13 cellular contexts compared by ENCODE assay signal in the genomic region with DNA sequence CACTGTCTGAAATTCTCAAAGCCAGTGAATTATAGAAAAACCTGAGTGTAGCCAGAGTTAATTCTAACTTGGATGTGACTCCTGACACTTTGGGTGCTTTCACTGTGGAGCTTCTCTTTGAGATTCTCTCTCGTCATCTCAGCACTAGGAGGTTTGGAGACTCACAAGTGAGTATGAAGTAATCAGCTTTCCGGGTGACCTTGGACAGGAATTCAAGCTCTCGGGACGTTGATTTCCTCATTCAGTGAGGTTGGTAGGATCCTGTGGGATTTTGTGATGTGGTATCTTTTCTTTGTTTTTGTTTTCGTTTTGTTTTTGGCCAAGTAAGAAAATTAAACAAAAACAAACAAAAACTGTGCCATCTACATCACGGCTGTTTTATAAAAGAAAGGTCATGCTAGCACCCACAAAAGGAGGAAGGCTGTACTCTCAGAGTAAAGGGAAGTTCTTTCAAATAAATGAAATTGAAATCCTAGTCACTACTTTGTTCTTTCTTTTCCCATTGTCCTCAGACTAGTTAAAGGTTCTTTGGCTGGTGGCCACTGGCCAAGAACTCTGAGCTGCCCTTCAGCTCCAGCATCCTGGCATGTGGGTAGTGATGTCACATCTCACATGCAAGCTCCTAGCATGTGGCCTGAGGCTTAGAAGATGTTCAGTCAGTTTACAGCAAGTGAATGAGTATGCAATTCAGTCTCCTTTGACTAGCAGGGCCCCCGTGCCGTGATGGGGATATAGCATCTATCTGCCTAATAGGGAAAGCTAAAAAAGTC.
DNase-seq lines count a peak whose midpoint lies in the region; ATAC-seq and TF ChIP-seq lines count a peak whose summit lies in the region.
"Had no signal": no experiment of that assay in that cellular context is flagged by ENCODE, and none has a peak within 500 bp of the region (broad histone marks: within the 10 kb centered on the region; RNA-seq: fewer than 3 reads in every experiment).

No MANE protein-coding gene starts in this region.

- H3K9me3 Mint-ChIP-seq in type B pancreatic cell: no peaks in the 10 kb centered on the region
- H3K9me3 Mint-ChIP-seq: activated T-cell treated with anti-CD3 and anti-CD28 coated beads, Interleukin-2, amount 50 U/mL, for 24 hours had no signal

- no peak overlapping the region for H3K4me3 ChIP-seq in skeletal muscle cell (ENCODE audit: low read depth, low read length)
- H3K4me3 ChIP-seq: gastrocnemius medialis, lower lobe of right lung had no signal

- peaks cover 39% of the 10 kb centered on the region for H3K36me3 Mint-ChIP-seq in type B pancreatic cell

- ATAC-seq in HG03045 (IDR thresholded peaks at IDR 0.05; ENCODE audit: unreplicated experiment): no peak
- ATAC-seq in HG02970 (IDR thresholded peaks at IDR 0.05; ENCODE audit: low FRiP score, unreplicated experiment): no peak
- ATAC-seq: lower lobe of right lung had no signal

- no peak overlapping the region for H3K27ac Mint-ChIP-seq in type B pancreatic cell
- H3K27ac Mint-ChIP-seq: activated T-cell treated with anti-CD3 and anti-CD28 coated beads, Interleukin-2, amount 50 U/mL, for 24 hours had no signal

- no peaks in the 10 kb centered on the region for H3K27me3 Mint-ChIP-seq in type B pancreatic cell
- H3K27me3 Mint-ChIP-seq: progenitor cell of endocrine pancreas had no signal

- H3K4me3 Mint-ChIP-seq in type B pancreatic cell: no peak overlapping the region
- H3K4me3 Mint-ChIP-seq: activated T-cell treated with anti-CD3 and anti-CD28 coated beads, Interleukin-2, amount 50 U/mL, for 24 hours had no signal

- H3K4me1 Mint-ChIP-seq in type B pancreatic cell (ENCODE audit: unreplicated experiment): peaks cover 38% of the 10 kb centered on the region

- peak; percentile 63 for DNase-seq in LHCN-M2 (ENCODE audit: low read depth)
- peak; percentile 26 for DNase-seq in amniotic stem cell (lab: John Stamatoyannopoulos, UW)
- peak; percentile 76 for DNase-seq in glomerular endothelial cell (ENCODE audit: extremely low read depth, low read depth, low spot score)
- peak; percentile 52 for DNase-seq in skeletal muscle cell (ENCODE audit: low read depth)
- DNase-seq in type B pancreatic cell (ENCODE audit: extremely low spot score, unreplicated experiment): no peak
- DNase-seq in OCI-M1 (lab: John Stamatoyannopoulos, UW): no peak
- DNase-seq: activated CD4-positive, CD25-positive, alpha-beta regulatory T cell; activated T-cell treated with anti-CD3 and anti-CD28 coated beads, Interleukin-2, amount 50 U/mL, for 24 hours; gastrocnemius medialis; lower lobe of right lung had no signal

- no peak for TF ChIP-seq CTCF in type B pancreatic cell (conservative IDR thresholded peaks at IDR 0.05)

Comparison
In these comparisons a context has a peak if more than half of its experiments do, and no peak if none do; other contexts are left out.
1. DNase-seq: peak in LHCN-M2 (single experiment), amniotic stem cell (single experiment), glomerular endothelial cell (single experiment) and skeletal muscle cell (single experiment); none in type B pancreatic cell (single experiment) and OCI-M1 (single experiment).